15 cellular contexts compared by ENCODE assay signal in genomic region chr13:47546963-47547345, GRCh38.
A peak's percentile ranks its signal among the peaks of the same experiment; 100 is the strongest.
DNase-seq lines count a peak whose midpoint lies in the region; ATAC-seq and TF ChIP-seq lines count a peak whose summit lies in the region.
"Had no signal": no experiment of that assay in that cellular context is flagged by ENCODE, and none has a peak within 500 bp of the region (broad histone marks: within the 10 kb centered on the region; RNA-seq: fewer than 3 reads in every experiment).

No MANE protein-coding gene starts in this region.

- no peak for DNase-seq in right atrium auricular region (ENCODE audit: low spot score)
- DNase-seq in right cardiac atrium, result no peak
- no peak for DNase-seq in hepatocyte (ENCODE audit: low spot score)
- DNase-seq in nephron progenitor cell, result no peak
- DNase-seq in stimulated activated CD4-positive, alpha-beta T cell treated with anti-CD3 and anti-CD28 coated beads, Interleukin-1b, Interleukin-23, amount 100 ng/mL, for 48 hours, result no peak
- DNase-seq: BE2C; Caco-2; CD4-positive, alpha-beta T cell; GDM1; GM23248 had no signal

- H3K27me3 ChIP-seq in right atrium auricular region (no peaks in the 10 kb centered on the region), right cardiac atrium (ENCODE audit: control insufficient read depth, insufficient read depth) (no peaks in the 10 kb centered on the region), hepatocyte (no peaks in the 10 kb centered on the region)
- H3K27me3 ChIP-seq: BE2C had no signal

- peak overlapping the region; percentile 82 for H3K27ac Mint-ChIP-seq in nephron progenitor cell
- H3K27ac Mint-ChIP-seq: CD4-positive, alpha-beta T cell; IgD-negative memory B cell had no signal

- no peaks in the 10 kb centered on the region for H3K79me2 ChIP-seq in hepatocyte

- H3K4me3 Mint-ChIP-seq in nephron progenitor cell, result no peak overlapping the region
- H3K4me3 Mint-ChIP-seq: CD4-positive, alpha-beta T cell; IgD-negative memory B cell had no signal

- peak overlapping the region; percentile 15 for H3K4me2 ChIP-seq in hepatocyte

- intact Hi-C loops in right cardiac atrium (cut with DNase I), result no loop called here

- no peaks in the 10 kb centered on the region for H4K20me1 ChIP-seq in hepatocyte (ENCODE audit: insufficient read depth, poor library complexity, severe bottlenecking)

- peaks cover 7% of the 10 kb centered on the region for H3K27me3 Mint-ChIP-seq in nephron progenitor cell (ENCODE audit: low read depth, poor library complexity)
- H3K27me3 Mint-ChIP-seq: IgD-negative memory B cell had no signal

- peaks cover 44% of the 10 kb centered on the region for H3K4me1 Mint-ChIP-seq in nephron progenitor cell
- H3K4me1 Mint-ChIP-seq: IgD-negative memory B cell had no signal

- H3K4me1 ChIP-seq in right atrium auricular region (peaks cover 0 to 6% of the 10 kb centered on the region in 2 donors), right cardiac atrium (ENCODE audit: control insufficient read depth, insufficient read depth, low read length) (peaks cover 7% of the 10 kb centered on the region), hepatocyte (ENCODE audit: insufficient read depth) (peaks cover 6% of the 10 kb centered on the region)
- H3K4me1 ChIP-seq: BE2C, Caco-2, HAP-1 had no signal

- no peaks in the 10 kb centered on the region for H3K9me2 ChIP-seq in hepatocyte (replicated peaks; ENCODE audit: insufficient read depth)

- no peaks in the 10 kb centered on the region for H3K9me3 ChIP-seq in right atrium auricular region
- H3K9me3 ChIP-seq in right cardiac atrium (ENCODE audit: control insufficient read depth, low read length), result no peaks in the 10 kb centered on the region
- no peaks in the 10 kb centered on the region for H3K9me3 ChIP-seq in hepatocyte (ENCODE audit: low read depth)
- H3K9me3 ChIP-seq: BE2C, Caco-2, HAP-1 had no signal

- no peak for ATAC-seq in right cardiac atrium
- ATAC-seq in GM18498 (IDR thresholded peaks at IDR 0.05; ENCODE audit: unreplicated experiment), result no peak
- ATAC-seq: HepG2 had no signal

- H3K4me3 ChIP-seq in right atrium auricular region (no peak overlapping the region), right cardiac atrium (ENCODE audit: low read length) (no peak overlapping the region), hepatocyte (no peak overlapping the region)
- H3K4me3 ChIP-seq: GM23248, HAP-1 had no signal

- TF ChIP-seq CTCF in right atrium auricular region (IDR thresholded peaks at IDR 0.05) (no peak), hepatocyte (IDR thresholded peaks at IDR 0.05; ENCODE audit: poor library complexity) (no peak), nephron progenitor cell (IDR thresholded peaks at IDR 0.05) (no peak)

- H3K36me3 ChIP-seq in right atrium auricular region (no peaks in the 10 kb centered on the region), hepatocyte (replicated peaks; ENCODE audit: insufficient read depth, low read depth) (no peaks in the 10 kb centered on the region)
- H3K36me3 ChIP-seq: BE2C, HAP-1 had no signal

- no peaks in the 10 kb centered on the region for H3K36me3 Mint-ChIP-seq in nephron progenitor cell (ENCODE audit: low read depth)
- H3K36me3 Mint-ChIP-seq: IgD-negative memory B cell had no signal

- WGBS in right cardiac atrium, result 67% methylated on average over 3 of the region's 3 CpGs
- WGBS in hepatocyte (ENCODE audit: low lambda C conversion rate, missing lambda C conversion rate), result 41% methylated on average over 3 of the region's 3 CpGs

- H2AFZ ChIP-seq in hepatocyte, result no peak overlapping the region
- H2AFZ ChIP-seq: GM23248 had no signal

- H3K9me3 Mint-ChIP-seq in nephron progenitor cell, result no peaks in the 10 kb centered on the region
- H3K9me3 Mint-ChIP-seq: CD4-positive, alpha-beta T cell; IgD-negative memory B cell had no signal

- H3K27ac ChIP-seq in right atrium auricular region (peak overlapping the region; percentile 68 to 85), right cardiac atrium (ENCODE audit: low read length) (no peak overlapping the region), hepatocyte (no peak overlapping the region)
- H3K27ac ChIP-seq: C4-2B, GM23248 had no signal

Comparison
In these comparisons a context has a peak if more than half of its experiments do, and no peak if none do; other contexts are left out.
1. H3K27ac ChIP-seq: peak in right atrium auricular region (2 of 2); none in right cardiac atrium (single experiment) and hepatocyte (single experiment).